23 cellular contexts compared by ENCODE assay signal in the genomic region with DNA sequence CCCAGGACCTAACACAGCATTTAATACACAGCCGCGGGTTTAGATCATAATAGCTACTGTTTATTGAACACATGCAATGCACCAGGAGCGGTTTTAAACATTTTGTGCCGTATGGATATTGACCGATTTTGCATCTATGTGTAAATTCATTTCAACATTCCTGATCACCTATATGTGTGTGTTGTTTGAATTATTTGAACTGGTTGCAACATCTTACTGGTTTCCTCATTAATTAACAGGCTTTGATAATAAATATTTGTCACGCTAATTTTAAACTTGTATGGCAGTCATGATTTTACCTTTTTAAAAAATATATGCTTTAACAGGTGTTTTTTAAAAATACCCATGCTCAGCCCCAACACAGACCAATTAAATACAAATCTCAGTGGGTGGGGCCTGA. TPM values are rescaled to one million over a fixed set of nuclear protein-coding genes. Genes with fewer than 3 reads are reported as not detected.
DNase-seq lines count a peak whose midpoint lies in the region; FAIRE-seq and TF ChIP-seq lines count a peak whose summit lies in the region.
"Had no signal": no experiment of that assay in that cellular context is flagged by ENCODE, and none has a peak within 500 bp of the region (broad histone marks: within the 10 kb centered on the region; RNA-seq: fewer than 3 reads in every experiment).

No MANE protein-coding gene starts in this region.

- H3K36me3 Mint-ChIP-seq in neural progenitor cell, result no peaks in the 10 kb centered on the region
- H3K36me3 Mint-ChIP-seq: CD8-positive, alpha-beta T cell had no signal

- no TSS peak for BruUV-seq in endothelial cell of umbilical vein (replicated peaks; lab: Mats Ljungman, UMichigan)

- no peaks in the 10 kb centered on the region for H3K9me3 ChIP-seq in HEK293 (ENCODE audit: control insufficient read depth, insufficient read depth, low read depth, low read length)
- H3K9me3 ChIP-seq in endothelial cell of umbilical vein (replicated peaks; ENCODE audit: control insufficient read depth, insufficient read depth, low read length), result no peaks in the 10 kb centered on the region
- no peaks in the 10 kb centered on the region for H3K9me3 ChIP-seq in neural progenitor cell (ENCODE audit: low read depth)
- H3K9me3 ChIP-seq: A549; BLaER1 treated with 17β-estradiol and CSF1 and Interleukin-3, amounts not matched to agents 10 nM and 100 nM; Caco-2 had no signal

- DNase-seq in endothelial cell of umbilical vein (ENCODE audit: low read depth, low spot score) (no peak), neural progenitor cell (ENCODE audit: low spot score) (no peak), GM10248 (ENCODE audit: extremely low spot score) (no peak), NCI-H146 (lab: John Stamatoyannopoulos, UW) (no peak)
- DNase-seq: AML-193; Caco-2; Calu3; CD4-positive, alpha-beta T cell; CD8-positive, alpha-beta T cell; DMS79 treated with DMSO at 0.1 percent for 48 hours; GF-D8 had no signal

- H3K4me1 ChIP-seq in HEK293 (ENCODE audit: control insufficient read depth, insufficient read depth, low read length) (peaks cover 3% of the 10 kb centered on the region; the same call in 1 of the 2 replicates), endothelial cell of umbilical vein (ENCODE audit: control insufficient read depth, extremely low read depth, insufficient read depth, low read length) (peaks cover 5% of the 10 kb centered on the region), neural progenitor cell (peaks cover 27% of the 10 kb centered on the region)
- H3K4me1 ChIP-seq: A549, Caco-2 had no signal

- no peak overlapping the region for H3K4me3 Mint-ChIP-seq in neural progenitor cell
- H3K4me3 Mint-ChIP-seq: B cell; CD4-positive, alpha-beta T cell; CD8-positive, alpha-beta T cell had no signal

- H3K4me2 ChIP-seq in endothelial cell of umbilical vein (ENCODE audit: insufficient read depth, low read length), result no peak overlapping the region
- H3K4me2 ChIP-seq in neural progenitor cell, result no peak overlapping the region
- H3K4me2 ChIP-seq: A549; BLaER1 treated with 17β-estradiol and CSF1 and Interleukin-3, amounts not matched to agents 10 nM and 100 nM had no signal

- FAIRE-seq in endothelial cell of umbilical vein (lab: Jason Lieb, UNC), result peak; percentile 55
- FAIRE-seq: A549, D721Med, G401.6, GM12878, GM12892, GM18507 had no signal

- POLR2A ChIA-PET in HEK293 (lab: Yijun Ruan, JAX), result no interaction called here
- POLR2A ChIA-PET in endothelial cell of umbilical vein (lab: Charles Lee), result no interaction called here
- POLR2A ChIA-PET in GM10248 (lab: Yijun Ruan, JAX), result interaction anchor here (0.6 kb wide), 1 partner anchor 43 kb away, joined by 3 read pairs; no protein-coding TSS in a partner anchor

- CTCF ChIA-PET in HEK293 (lab: Yijun Ruan, JAX), result interaction anchor here (0.6 kb wide), 1 partner anchor 21 kb away, joined by 3 read pairs; no protein-coding TSS in a partner anchor
- CTCF ChIA-PET in endothelial cell of umbilical vein (lab: Charles Lee), result interaction anchor here (1.8 kb wide), 1 partner anchor 48 kb away, joined by 10 read pairs; no protein-coding TSS in a partner anchor
- CTCF ChIA-PET in GM10248 (lab: Yijun Ruan, JAX), result interaction anchor here (0.7 to 1.7 kb wide), 3 partner anchors 8 to 21 kb away, joined by 3 read pairs; no protein-coding TSS in a partner anchor

- H3K4me1 Mint-ChIP-seq in neural progenitor cell, result peaks cover 44% of the 10 kb centered on the region
- H3K4me1 Mint-ChIP-seq: B cell had no signal

- H2AFZ ChIP-seq in endothelial cell of umbilical vein (ENCODE audit: low read depth, low read length), result no peak overlapping the region
- H2AFZ ChIP-seq in neural progenitor cell (replicated peaks), result no peak overlapping the region

- H3K27ac Mint-ChIP-seq in neural progenitor cell, result peak overlapping the region; percentile 62
- H3K27ac Mint-ChIP-seq: B cell; CD4-positive, alpha-beta T cell; CD8-positive, alpha-beta T cell had no signal

- H3K79me2 ChIP-seq in endothelial cell of umbilical vein (ENCODE audit: control insufficient read depth, insufficient read depth, low read length), result no peaks in the 10 kb centered on the region
- no peaks in the 10 kb centered on the region for H3K79me2 ChIP-seq in neural progenitor cell (ENCODE audit: low read depth)

- H3K27ac ChIP-seq in HEK293 (ENCODE audit: extremely low read depth, low read depth, low read length) (no peak overlapping the region), endothelial cell of umbilical vein (ENCODE audit: insufficient read depth, low read depth, low read length) (no peak overlapping the region), neural progenitor cell (no peak overlapping the region)
- H3K27ac ChIP-seq: 22Rv1; A549; BLaER1 treated with 17β-estradiol and CSF1 and Interleukin-3, amounts not matched to agents 10 nM and 100 nM; C4-2B had no signal

- H3K36me3 ChIP-seq in HEK293 (ENCODE audit: control insufficient read depth in 2 of 2, insufficient read depth in 1 of 2, low read length in 2 of 2) (no peaks in the 10 kb centered on the region), endothelial cell of umbilical vein (ENCODE audit: control insufficient read depth in 2 of 2, extremely low read depth in 1 of 2, insufficient read depth in 2 of 2, low read length in 2 of 2) (peaks cover 0 to 15% of the 10 kb centered on the region in 2 experiments), neural progenitor cell (no peaks in the 10 kb centered on the region)
- H3K36me3 ChIP-seq: BLaER1 treated with 17β-estradiol and CSF1 and Interleukin-3, amounts not matched to agents 10 nM and 100 nM had no signal

- H3K9ac ChIP-seq in endothelial cell of umbilical vein (replicated peaks; ENCODE audit: extremely low read depth, insufficient read depth, low read length) (no peak overlapping the region), neural progenitor cell (no peak overlapping the region)
- H3K9ac ChIP-seq: BLaER1 treated with 17β-estradiol and CSF1 and Interleukin-3, amounts not matched to agents 10 nM and 100 nM had no signal

- no peaks in the 10 kb centered on the region for H3K9me1 ChIP-seq in endothelial cell of umbilical vein (replicated peaks; ENCODE audit: control insufficient read depth, extremely low read depth, insufficient read depth, low read length)

- H3K4me3 ChIP-seq in HEK293 (ENCODE audit: low read depth, low read length) (no peak overlapping the region), endothelial cell of umbilical vein (replicated peaks in 1 of 3; ENCODE audit: insufficient read depth in 1 of 3, low read depth in 1 of 3, low read length in 3 of 3) (no peak overlapping the region), neural progenitor cell (no peak overlapping the region)
- H3K4me3 ChIP-seq: A549; BLaER1 treated with 17β-estradiol and CSF1 and Interleukin-3, amounts not matched to agents 10 nM and 100 nM; GM12878 had no signal

- H3K27me3 ChIP-seq in endothelial cell of umbilical vein (ENCODE audit: control insufficient read depth in 2 of 2, insufficient read depth in 2 of 2, low read length in 2 of 2), result no peaks in the 10 kb centered on the region
- H3K27me3 ChIP-seq in neural progenitor cell, result peaks cover 11% of the 10 kb centered on the region
- H3K27me3 ChIP-seq: BLaER1 treated with 17β-estradiol and CSF1 and Interleukin-3, amounts not matched to agents 10 nM and 100 nM had no signal

- TF ChIP-seq POLR2A in endothelial cell of umbilical vein (IDR thresholded peaks at IDR 0.05; ENCODE audit: low read depth, low read length), result no peak

- H3K9me3 Mint-ChIP-seq in neural progenitor cell, result no peaks in the 10 kb centered on the region
- H3K9me3 Mint-ChIP-seq: CD4-positive, alpha-beta T cell; CD8-positive, alpha-beta T cell had no signal

- no peaks in the 10 kb centered on the region for H4K20me1 ChIP-seq in endothelial cell of umbilical vein (replicated peaks; ENCODE audit: control insufficient read depth, extremely low read depth, insufficient read depth, low read length)
- H4K20me1 ChIP-seq in neural progenitor cell (ENCODE audit: low read depth), result no peaks in the 10 kb centered on the region
- H4K20me1 ChIP-seq: BLaER1 treated with 17β-estradiol and CSF1 and Interleukin-3, amounts not matched to agents 10 nM and 100 nM had no signal

- intact Hi-C loops in endothelial cell of umbilical vein (cut with micrococcal nuclease), result no loop called here

- TF ChIP-seq CTCF in HEK293 (tag by site-specific recombination; IDR thresholded peaks at IDR 0.05), result no peak
- TF ChIP-seq CTCF in endothelial cell of umbilical vein (IDR thresholded peaks at IDR 0.05; ENCODE audit: extremely low read depth in 1 of 2, insufficient read depth in 1 of 2, low read depth in 1 of 2, low read length in 2 of 2), result no peak
- TF ChIP-seq CTCF in neural progenitor cell (IDR thresholded peaks at IDR 0.05), result no peak
- no peak for TF ChIP-seq CTCF in GM10248 (IDR thresholded peaks at IDR 0.05; ENCODE audit: control extremely low read depth, extremely low read depth, low read depth, missing control alignments)

- H3K27me3 Mint-ChIP-seq in neural progenitor cell (ENCODE audit: insufficient read depth, low read depth), result peaks cover 14% of the 10 kb centered on the region

- H3F3A ChIP-seq in neural progenitor cell (ENCODE audit: low read depth), result peaks cover 15% of the 10 kb centered on the region

- dilution Hi-C loops in endothelial cell of umbilical vein (cut with MboI; ENCODE audit: extremely low pct_ligation_motif_present, low sequenced_read_pairs), result no loop called here

TF ChIP-seq in endothelial cell of umbilical vein, 7 proteins besides CTCF, POLR2A, EP300 and RAD21:
- TF ChIP-seq GATA2 (IDR thresholded peaks at IDR 0.05; ENCODE audit: insufficient read depth, insufficient read length, low read depth, low read length), result no peak
- no peak for TF ChIP-seq FOS (IDR thresholded peaks at IDR 0.05; ENCODE audit: borderline replicate concordance, insufficient read depth, low read length)
- TF ChIP-seq POLR2AphosphoS5 (IDR thresholded peaks at IDR 0.05; ENCODE audit: insufficient read depth, low read depth, low read length), result no peak
- TF ChIP-seq EZH2 (IDR thresholded peaks at IDR 0.05; ENCODE audit: borderline replicate concordance, low read depth, low read length, severe bottlenecking), result no peak

RNA-seq across cellular contexts. Expression of gene CPNE5, which starts 35.8 kb away (rescaled TPM):
- total RNA-seq in endothelial cell of umbilical vein (18.8 and 32.1 TPM in 2 replicates), neural progenitor cell (ENCODE audit: low replicate concordance) (0.56 TPM in 1 of 2 replicates, not detected in the other)
- 49.4 and 55.8 TPM in 2 replicates for polyA plus RNA-seq in endothelial cell of umbilical vein
- polyA plus RNA-seq in endothelial cell of umbilical vein (2011; cell fraction: cytosol; rRNA removed), result 20.9 and 29.8 TPM in 2 replicates
- 81.7 and 123 TPM in 2 replicates for polyA plus RNA-seq in endothelial cell of umbilical vein (2011; cell fraction: nucleus; rRNA removed)
- 20.1 and 32.6 TPM in 2 replicates for polyA plus RNA-seq in endothelial cell of umbilical vein (2012)
- 54.3 and 55.2 TPM in 2 replicates for polyA minus RNA-seq in endothelial cell of umbilical vein
- not detected for polyA minus RNA-seq in endothelial cell of umbilical vein (2011; cell fraction: cytosol; rRNA and poly(A)+ RNA removed)
- polyA minus RNA-seq in endothelial cell of umbilical vein (2011; cell fraction: nucleus; rRNA and poly(A)+ RNA removed), result 41.6 and 53.7 TPM in 2 replicates
- total RNA-seq: A172, Caco-2, Calu3 had no signal

Comparison
In these comparisons a context has a peak if more than half of its experiments do, and no peak if none do; other contexts are left out.
1. RNA of gene CPNE5, which starts 35.8 kb away (total RNA-seq): 18.8 to 32.1 TPM in endothelial cell of umbilical vein; 0.56 TPM in neural progenitor cell; every median in the first group is over 10 times any median in the second.